18 cellular contexts compared by ENCODE assay signal in genomic region chr16:48539485-48540221, GRCh38.
DNase-seq lines count a peak whose midpoint lies in the region; ATAC-seq and TF ChIP-seq lines count a peak whose summit lies in the region.
"Had no signal": no experiment of that assay in that cellular context is flagged by ENCODE, and none has a peak within 500 bp of the region (broad histone marks: within the 10 kb centered on the region; RNA-seq: fewer than 3 reads in every experiment).

No MANE protein-coding gene starts in this region.

- H3K9me3 ChIP-seq in HEK293 (ENCODE audit: control insufficient read depth, insufficient read depth, low read depth, low read length) (no peaks in the 10 kb centered on the region), gastroesophageal sphincter (no peaks in the 10 kb centered on the region), psoas muscle (no peaks in the 10 kb centered on the region)
- H3K9me3 ChIP-seq: BLaER1 treated with 17β-estradiol and CSF1 and Interleukin-3, amounts not matched to agents 10 nM and 100 nM; transverse colon had no signal

- ATAC-seq in gastroesophageal sphincter, result no peak
- ATAC-seq in psoas muscle, result peak in 1 of 4 donors; percentile 10
- ATAC-seq: esophagus mucosa, Panc1 had no signal

- H3K27me3 ChIP-seq in gastroesophageal sphincter, result no peaks in the 10 kb centered on the region
- H3K27me3 ChIP-seq in psoas muscle (ENCODE audit: insufficient read depth in 3 of 3, low read length in 2 of 3), result no peaks in the 10 kb centered on the region
- H3K27me3 ChIP-seq: BLaER1 treated with 17β-estradiol and CSF1 and Interleukin-3, amounts not matched to agents 10 nM and 100 nM; transverse colon had no signal

- DNase-seq in activated CD4-positive, alpha-beta T cell treated with anti-CD3 and anti-CD28 coated beads, Interleukin-2, amount 10 ng/mL, durations not matched to agents 24 days and 14 days, result no peak
- no peak for DNase-seq in activated CD4-positive, alpha-beta T cell treated with anti-CD3 and anti-CD28 coated beads, Interleukin-2, amount 50 U/mL, for 4 hours
- DNase-seq in psoas muscle, result no peak
- no peak for DNase-seq in putamen (ENCODE audit: low spot score)
- DNase-seq in NCI-H1417 (lab: John Stamatoyannopoulos, UW), result no peak
- DNase-seq in NCI-H526 (lab: John Stamatoyannopoulos, UW), result no peak
- DNase-seq: 8988T; activated gamma-delta T cell; DND-41; stimulated activated CD4-positive, alpha-beta T cell treated with anti-CD3 and anti-CD28 coated beads, Interleukin-4, amount 100 ng/mL, for 24 hours; stimulated activated CD8-positive, alpha-beta memory T cell treated with anti-CD3 and anti-CD28 coated beads, Interleukin-4, amount 100 ng/mL, for 48 hours; transverse colon had no signal

- H3K36me3 Mint-ChIP-seq in activated CD4-positive, alpha-beta T cell treated with anti-CD3 and anti-CD28 coated beads, Interleukin-2, amount 10 ng/mL, durations not matched to agents 24 days and 14 days (ENCODE audit: low read depth), result peaks cover 35% of the 10 kb centered on the region

- H3K27ac ChIP-seq in HEK293 (ENCODE audit: extremely low read depth, low read depth, low read length), result no peak overlapping the region
- peak overlapping the region in 3 of 4 donors; percentile 68 to 77 (median 72) for H3K27ac ChIP-seq in gastroesophageal sphincter
- H3K27ac ChIP-seq in psoas muscle, result peak overlapping the region; percentile 87
- H3K27ac ChIP-seq: BLaER1 treated with 17β-estradiol and CSF1 and Interleukin-3, amounts not matched to agents 10 nM and 100 nM had no signal

- H3K4me1 ChIP-seq in HEK293 (ENCODE audit: control insufficient read depth, insufficient read depth, low read length), result no peaks in the 10 kb centered on the region; the same call in 1 of the 2 replicates
- peaks cover 0 to 61% (median 36%) of the 10 kb centered on the region in 3 donors for H3K4me1 ChIP-seq in gastroesophageal sphincter
- peaks cover 59% of the 10 kb centered on the region for H3K4me1 ChIP-seq in psoas muscle

- POLR2A ChIA-PET in HEK293 (lab: Yijun Ruan, JAX), result no interaction called here

- H3K27me3 Mint-ChIP-seq in activated CD4-positive, alpha-beta T cell treated with anti-CD3 and anti-CD28 coated beads, Interleukin-2, amount 10 ng/mL, durations not matched to agents 24 days and 14 days, result no peaks in the 10 kb centered on the region
- H3K27me3 Mint-ChIP-seq: memory B cell had no signal

- no peak for TF ChIP-seq POLR2A in gastroesophageal sphincter (IDR thresholded peaks at IDR 0.05)

- no peaks in the 10 kb centered on the region for H3K9me3 Mint-ChIP-seq in activated CD4-positive, alpha-beta T cell treated with anti-CD3 and anti-CD28 coated beads, Interleukin-2, amount 10 ng/mL, durations not matched to agents 24 days and 14 days
- H3K9me3 Mint-ChIP-seq: memory B cell had no signal

- peaks cover 18% of the 10 kb centered on the region for H3K4me1 Mint-ChIP-seq in activated CD4-positive, alpha-beta T cell treated with anti-CD3 and anti-CD28 coated beads, Interleukin-2, amount 10 ng/mL, durations not matched to agents 24 days and 14 days

- peak overlapping the region; percentile 70 for H3K27ac Mint-ChIP-seq in activated CD4-positive, alpha-beta T cell treated with anti-CD3 and anti-CD28 coated beads, Interleukin-2, amount 10 ng/mL, durations not matched to agents 24 days and 14 days
- H3K27ac Mint-ChIP-seq: memory B cell had no signal

- H3K4me3 ChIP-seq in HEK293 (ENCODE audit: low read depth, low read length) (no peak overlapping the region), gastroesophageal sphincter (no peak overlapping the region), psoas muscle (no peak overlapping the region)
- H3K4me3 ChIP-seq: BLaER1 treated with 17β-estradiol and CSF1 and Interleukin-3, amounts not matched to agents 10 nM and 100 nM; transverse colon had no signal

- intact Hi-C loops in activated CD4-positive, alpha-beta T cell treated with anti-CD3 and anti-CD28 coated beads, Interleukin-2, amount 10 ng/mL, durations not matched to agents 24 days and 14 days (cut with micrococcal nuclease), result loop anchor here (5.0 kb wide), 1 partner anchor 83 kb away; no protein-coding TSS in a partner anchor
- intact Hi-C loops in psoas muscle (cut with DNase I), result loop anchor here (2.0 to 10.0 kb wide), 3 partner anchors 83 to 285 kb away; no protein-coding TSS in a partner anchor

- H3K36me3 ChIP-seq in HEK293 (ENCODE audit: control insufficient read depth in 2 of 2, insufficient read depth in 1 of 2, low read length in 2 of 2) (peaks cover 0 to 54% of the 10 kb centered on the region in 2 experiments; a peak in 1 of 3 replicates), gastroesophageal sphincter (peaks cover 0 to 49% of the 10 kb centered on the region in 2 donors), psoas muscle (ENCODE audit: insufficient read depth in 1 of 2, low read depth in 1 of 2) (peaks cover 0 to 35% of the 10 kb centered on the region in 2 donors)

- no peak; the same call in 1 of the 2 replicates for TF ChIP-seq CTCF in HEK293 (tag by site-specific recombination; IDR thresholded peaks at IDR 0.05)
- TF ChIP-seq CTCF in gastroesophageal sphincter (IDR thresholded peaks at IDR 0.05), result no peak
- TF ChIP-seq CTCF in psoas muscle (IDR thresholded peaks at IDR 0.05), result no peak

- H3K4me3 Mint-ChIP-seq in activated CD4-positive, alpha-beta T cell treated with anti-CD3 and anti-CD28 coated beads, Interleukin-2, amount 10 ng/mL, durations not matched to agents 24 days and 14 days, result no peak overlapping the region
- H3K4me3 Mint-ChIP-seq: memory B cell had no signal

- CTCF ChIA-PET in HEK293 (lab: Yijun Ruan, JAX), result interaction anchor here (0.6 to 1.2 kb wide), 3 partner anchors 20 to 91 kb away, joined by 3 to 4 read pairs (median 3); no protein-coding TSS in a partner anchor

- TF ChIP-seq EP300 in gastroesophageal sphincter (IDR thresholded peaks at IDR 0.05), result no peak

- 86 to 92% methylated on average over 12 to 20 of the region's 21 CpGs for WGBS in gastroesophageal sphincter (ENCODE audit: low coverage in 1 of 2), 2 donors
- WGBS in psoas muscle, 3 donors, result 76 to 82% (median 78%) methylated on average over 21 of the region's 21 CpGs

TF ChIP-seq in HEK293, 187 proteins besides CTCF, POLR2A, EP300 and RAD21:
- TF ChIP-seq ZNF600 (tag by site-specific recombination; IDR thresholded peaks at IDR 0.05) (no peak), ZNF37A (tag by site-specific recombination; IDR thresholded peaks at IDR 0.05) (no peak), BCL11B (tag by site-specific recombination; IDR thresholded peaks at IDR 0.05; ENCODE audit: low read depth) (no peak), ZNF404 (tag by site-specific recombination; IDR thresholded peaks at IDR 0.05) (no peak), TRIM28 (IDR thresholded peaks at IDR 0.05; ENCODE audit: borderline replicate concordance, low read length) (no peak), ZNF132 (tag by site-specific recombination; IDR thresholded peaks at IDR 0.05; ENCODE audit: borderline replicate concordance) (no peak), ZBTB49 (tag by site-specific recombination; IDR thresholded peaks at IDR 0.05; ENCODE audit: low read depth) (no peak), ZNF19 (tag by site-specific recombination; IDR thresholded peaks at IDR 0.05; ENCODE audit: low read depth) (no peak), ZNF16 (tag by site-specific recombination; IDR thresholded peaks at IDR 0.05; ENCODE audit: low read depth) (no peak), ZNF514 (tag by site-specific recombination; IDR thresholded peaks at IDR 0.05) (no peak), RBAK (tag by site-specific recombination; IDR thresholded peaks at IDR 0.05) (no peak), ZNF146 (tag by site-specific recombination; IDR thresholded peaks at IDR 0.05) (no peak), PRDM1 (tag by site-specific recombination; IDR thresholded peaks at IDR 0.05) (peak; percentile 49; the same call in 1 of the 2 replicates), KLF7 (tag by site-specific recombination; IDR thresholded peaks at IDR 0.05; ENCODE audit: borderline replicate concordance) (no peak), EGR2 (tag by site-specific recombination; IDR thresholded peaks at IDR 0.05; ENCODE audit: low read depth) (peak; percentile 33; the same call in 1 of the 2 replicates)
